ENCODE assay signal across 18 cellular contexts in genomic region chr4:1759818-1760223, GRCh38. TPM values are rescaled to one million over a fixed set of nuclear protein-coding genes. Genes with fewer than 3 reads are reported as not detected.
A peak's percentile ranks its signal among the peaks of the same experiment; 100 is the strongest.
DNase-seq lines count a peak whose midpoint lies in the region; ATAC-seq and TF ChIP-seq lines count a peak whose summit lies in the region.
"Had no signal": no experiment of that assay in that cellular context is flagged by ENCODE, and none has a peak within 500 bp of the region (broad histone marks: within the 10 kb centered on the region; RNA-seq: fewer than 3 reads in every experiment).

No MANE protein-coding gene starts in this region.

- no peak overlapping the region for H3K4me3 ChIP-seq in SU-DHL-6 (ENCODE audit: insufficient read depth, low read length, poor library complexity, severe bottlenecking)
- H3K4me3 ChIP-seq in vagina = no peak overlapping the region

- H3K27ac Mint-ChIP-seq in activated CD8-positive, alpha-beta T cell treated with anti-CD3 and anti-CD28 coated beads for 36 hours = no peak overlapping the region
- H3K27ac Mint-ChIP-seq in activated CD8-positive, alpha-beta T cell treated with anti-CD3 and anti-CD28 coated beads, Interleukin-2, amount 10 ng/mL, durations not matched to agents 7 days and 5 days = no peak overlapping the region
- no peak overlapping the region for H3K27ac Mint-ChIP-seq in effector memory CD8-positive, alpha-beta T cell
- H3K27ac Mint-ChIP-seq: activated B cell treated with CpG ODN at 0.5 μM for 24 hours; activated naive CD4-positive, alpha-beta T cell treated with anti-CD3 and anti-CD28 coated beads, Interleukin-2, amount 50 U/mL, for 72 hours; naive thymus-derived CD8-positive, alpha-beta T cell; stimulated activated naive CD8-positive, alpha-beta T cell treated with anti-CD3 and anti-CD28 coated beads, Interleukin-15, Interleukin-2, amounts not matched to agents 100 ng/mL and 50 ng/mL, for 24 hours; T-helper 1 cell treated with Interleukin-12 subunit alpha and Interleukin-12 subunit beta and Interleukin-4 antibody, amounts not matched to agents 30 μg/mL and 1 μg/mL, for 36 hours; type B pancreatic cell had no signal

- H3K36me3 ChIP-seq in SU-DHL-6 (ENCODE audit: low read length) (no peaks in the 10 kb centered on the region), vagina (no peaks in the 10 kb centered on the region)

- H3K27ac ChIP-seq in SU-DHL-6 (ENCODE audit: low read depth, low read length) (no peak overlapping the region), layer of hippocampus (ENCODE audit: low read depth, low read length) (peak overlapping the region; percentile 6), vagina (peak overlapping the region; percentile 61)

- no peaks in the 10 kb centered on the region for H4K20me1 ChIP-seq in SU-DHL-6 (ENCODE audit: low read depth, low read length)

- H3K9me3 ChIP-seq in SU-DHL-6 (ENCODE audit: insufficient read depth, low read length) (no peaks in the 10 kb centered on the region), vagina (no peaks in the 10 kb centered on the region)

- no peaks in the 10 kb centered on the region for H3K4me1 Mint-ChIP-seq in activated CD8-positive, alpha-beta T cell treated with anti-CD3 and anti-CD28 coated beads for 36 hours (ENCODE audit: low read depth)
- H3K4me1 Mint-ChIP-seq in activated CD8-positive, alpha-beta T cell treated with anti-CD3 and anti-CD28 coated beads, Interleukin-2, amount 10 ng/mL, durations not matched to agents 7 days and 5 days (ENCODE audit: low read depth) = no peaks in the 10 kb centered on the region
- peaks cover 0 to 3% of the 10 kb centered on the region in 2 donors for H3K4me1 Mint-ChIP-seq in effector memory CD8-positive, alpha-beta T cell (ENCODE audit: low read depth in 2 of 2)

- no peak for DNase-seq in activated CD8-positive, alpha-beta T cell treated with anti-CD3 and anti-CD28 coated beads for 36 hours
- DNase-seq in activated CD8-positive, alpha-beta T cell treated with anti-CD3 and anti-CD28 coated beads, Interleukin-2, amount 10 ng/mL, durations not matched to agents 7 days and 5 days = no peak
- no peak for DNase-seq in vagina (ENCODE audit: extremely low spot score in 2 of 2)
- DNase-seq in effector memory CD8-positive, alpha-beta T cell = no peak
- no peak for DNase-seq in T1000 (lab: John Stamatoyannopoulos, UW)
- DNase-seq: activated B cell treated with CpG ODN at 0.5 μM for 24 hours; naive thymus-derived CD8-positive, alpha-beta T cell; NCI-H1048; NCI-H1930; NCI-H510A treated with DMSO at 0.1 percent for 48 hours; SHP77 treated with DMSO at 0.1 percent for 48 hours had no signal

- H3K27me3 Mint-ChIP-seq in activated CD8-positive, alpha-beta T cell treated with anti-CD3 and anti-CD28 coated beads for 36 hours = peaks cover 8% of the 10 kb centered on the region
- H3K27me3 Mint-ChIP-seq in activated CD8-positive, alpha-beta T cell treated with anti-CD3 and anti-CD28 coated beads, Interleukin-2, amount 10 ng/mL, durations not matched to agents 7 days and 5 days (ENCODE audit: low read depth) = peaks cover 9% of the 10 kb centered on the region
- peaks cover 1 to 23% of the 10 kb centered on the region in 2 donors for H3K27me3 Mint-ChIP-seq in effector memory CD8-positive, alpha-beta T cell
- H3K27me3 Mint-ChIP-seq: stimulated activated naive CD8-positive, alpha-beta T cell treated with anti-CD3 and anti-CD28 coated beads, Interleukin-15, Interleukin-2, amounts not matched to agents 100 ng/mL and 50 ng/mL, for 24 hours; type B pancreatic cell had no signal

- H3K79me2 ChIP-seq in SU-DHL-6 (ENCODE audit: insufficient read depth, low read length) = no peaks in the 10 kb centered on the region

- no peak overlapping the region for H3K9ac ChIP-seq in SU-DHL-6 (ENCODE audit: low read length)

- no peaks in the 10 kb centered on the region for H3K36me3 Mint-ChIP-seq in activated CD8-positive, alpha-beta T cell treated with anti-CD3 and anti-CD28 coated beads for 36 hours (ENCODE audit: low read depth)
- H3K36me3 Mint-ChIP-seq in activated CD8-positive, alpha-beta T cell treated with anti-CD3 and anti-CD28 coated beads, Interleukin-2, amount 10 ng/mL, durations not matched to agents 7 days and 5 days (ENCODE audit: low read depth) = no peaks in the 10 kb centered on the region
- no peaks in the 10 kb centered on the region for H3K36me3 Mint-ChIP-seq in effector memory CD8-positive, alpha-beta T cell (ENCODE audit: insufficient read depth)
- H3K36me3 Mint-ChIP-seq: activated naive CD4-positive, alpha-beta T cell treated with anti-CD3 and anti-CD28 coated beads, Interleukin-2, amount 50 U/mL, for 72 hours; naive thymus-derived CD8-positive, alpha-beta T cell; type B pancreatic cell had no signal

- no peak for TF ChIP-seq POLR2A in vagina (IDR thresholded peaks at IDR 0.05)

- no peak overlapping the region for H3K4me3 Mint-ChIP-seq in activated CD8-positive, alpha-beta T cell treated with anti-CD3 and anti-CD28 coated beads for 36 hours
- H3K4me3 Mint-ChIP-seq in activated CD8-positive, alpha-beta T cell treated with anti-CD3 and anti-CD28 coated beads, Interleukin-2, amount 10 ng/mL, durations not matched to agents 7 days and 5 days = no peak overlapping the region
- no peak overlapping the region for H3K4me3 Mint-ChIP-seq in effector memory CD8-positive, alpha-beta T cell
- H3K4me3 Mint-ChIP-seq: activated B cell treated with CpG ODN at 0.5 μM for 24 hours; stimulated activated naive CD8-positive, alpha-beta T cell treated with anti-CD3 and anti-CD28 coated beads, Interleukin-15, Interleukin-2, amounts not matched to agents 100 ng/mL and 50 ng/mL, for 24 hours; T-helper 1 cell treated with Interleukin-12 subunit alpha and Interleukin-12 subunit beta and Interleukin-4 antibody, amounts not matched to agents 30 μg/mL and 1 μg/mL, for 36 hours; type B pancreatic cell had no signal

- CTCF ChIA-PET in activated CD8-positive, alpha-beta T cell treated with anti-CD3 and anti-CD28 coated beads for 36 hours (lab: Charles Lee) = interaction anchor here (1.1 to 1.6 kb wide), 3 partner anchors 15 to 50 kb away, joined by 4 to 8 read pairs (median 5); no protein-coding TSS in a partner anchor
- CTCF ChIA-PET in activated CD8-positive, alpha-beta T cell treated with anti-CD3 and anti-CD28 coated beads, Interleukin-2, amount 10 ng/mL, durations not matched to agents 7 days and 5 days (lab: Charles Lee) = no interaction called here

- H2AFZ ChIP-seq in SU-DHL-6 (ENCODE audit: low read depth, low read length, severe bottlenecking) = no peak overlapping the region

- H3K9me2 ChIP-seq in SU-DHL-6 (replicated peaks; ENCODE audit: insufficient read depth, low read length) = no peaks in the 10 kb centered on the region

- peak; percentile 14 for ATAC-seq in activated CD8-positive, alpha-beta T cell treated with anti-CD3 and anti-CD28 coated beads for 36 hours
- ATAC-seq in activated CD8-positive, alpha-beta T cell treated with anti-CD3 and anti-CD28 coated beads, Interleukin-2, amount 10 ng/mL, durations not matched to agents 7 days and 5 days = no peak
- no peak for ATAC-seq in effector memory CD8-positive, alpha-beta T cell (replicated peaks)
- ATAC-seq in HG03045 (IDR thresholded peaks at IDR 0.05; ENCODE audit: unreplicated experiment) = no peak
- ATAC-seq: activated naive CD4-positive, alpha-beta T cell treated with anti-CD3 and anti-CD28 coated beads, Interleukin-2, amount 50 U/mL, for 72 hours; naive thymus-derived CD8-positive, alpha-beta T cell had no signal

- no peaks in the 10 kb centered on the region for H3F3A ChIP-seq in SU-DHL-6 (ENCODE audit: insufficient read depth)

- POLR2A ChIA-PET in activated CD8-positive, alpha-beta T cell treated with anti-CD3 and anti-CD28 coated beads for 36 hours (lab: Charles Lee) = no interaction called here
- POLR2A ChIA-PET in activated CD8-positive, alpha-beta T cell treated with anti-CD3 and anti-CD28 coated beads, Interleukin-2, amount 10 ng/mL, durations not matched to agents 7 days and 5 days (lab: Charles Lee) = no interaction called here

- H3K27me3 ChIP-seq in SU-DHL-6 (ENCODE audit: low read length) (no peaks in the 10 kb centered on the region), layer of hippocampus (ENCODE audit: control insufficient read depth, insufficient read depth, low read length) (no peaks in the 10 kb centered on the region), vagina (no peaks in the 10 kb centered on the region)

- no peak for TF ChIP-seq CTCF in activated CD8-positive, alpha-beta T cell treated with anti-CD3 and anti-CD28 coated beads for 36 hours (IDR thresholded peaks at IDR 0.05)
- TF ChIP-seq CTCF in SU-DHL-6 (IDR thresholded peaks at IDR 0.05; ENCODE audit: insufficient read depth, low read length, poor library complexity, severe bottlenecking) = peak; percentile 11
- no peak for TF ChIP-seq CTCF in vagina (IDR thresholded peaks at IDR 0.05)

- H3K4me1 ChIP-seq in vagina = peaks cover 51% of the 10 kb centered on the region

- H3K4me2 ChIP-seq in SU-DHL-6 (ENCODE audit: low read depth, low read length, poor library complexity, severe bottlenecking) = no peak overlapping the region

- no peaks in the 10 kb centered on the region for H3K9me3 Mint-ChIP-seq in activated CD8-positive, alpha-beta T cell treated with anti-CD3 and anti-CD28 coated beads for 36 hours
- no peaks in the 10 kb centered on the region for H3K9me3 Mint-ChIP-seq in activated CD8-positive, alpha-beta T cell treated with anti-CD3 and anti-CD28 coated beads, Interleukin-2, amount 10 ng/mL, durations not matched to agents 7 days and 5 days (ENCODE audit: insufficient read depth)
- no peaks in the 10 kb centered on the region for H3K9me3 Mint-ChIP-seq in effector memory CD8-positive, alpha-beta T cell
- H3K9me3 Mint-ChIP-seq: activated B cell treated with CpG ODN at 0.5 μM for 24 hours; activated naive CD4-positive, alpha-beta T cell treated with anti-CD3 and anti-CD28 coated beads, Interleukin-2, amount 50 U/mL, for 72 hours; naive thymus-derived CD8-positive, alpha-beta T cell; stimulated activated naive CD8-positive, alpha-beta T cell treated with anti-CD3 and anti-CD28 coated beads, Interleukin-15, Interleukin-2, amounts not matched to agents 100 ng/mL and 50 ng/mL, for 24 hours; T-helper 1 cell treated with Interleukin-12 subunit alpha and Interleukin-12 subunit beta and Interleukin-4 antibody, amounts not matched to agents 30 μg/mL and 1 μg/mL, for 36 hours; type B pancreatic cell had no signal

- intact Hi-C loops in activated CD8-positive, alpha-beta T cell treated with anti-CD3 and anti-CD28 coated beads for 36 hours (cut with micrococcal nuclease) = no loop called here
- intact Hi-C loops in vagina (cut with DNase I) = loop anchor here (10.0 kb wide), 1 partner anchor 145 kb away; no protein-coding TSS in a partner anchor

RNA-seq across cellular contexts. Expression of gene FGFR3, which starts 33.3 kb away (rescaled TPM):
- 1 to 10 TPM in 1 of 2 experiments, under 1 TPM in 1; 0.07 to 1.0 TPM for total RNA-seq in activated CD8-positive, alpha-beta T cell treated with anti-CD3 and anti-CD28 coated beads for 36 hours
- total RNA-seq in activated CD8-positive, alpha-beta T cell treated with anti-CD3 and anti-CD28 coated beads, Interleukin-2, amount 10 ng/mL, durations not matched to agents 7 days and 5 days = under 1 TPM; 0.34 to 0.37 TPM
- total RNA-seq in vagina = 96.5 TPM
- total RNA-seq: naive thymus-derived CD8-positive, alpha-beta T cell had no signal

RNA-seq across cellular contexts. Expression of gene TACC3, which starts 38.5 kb away (rescaled TPM):
- 100 to 1,000 TPM; 190 to 200 TPM for total RNA-seq in activated CD8-positive, alpha-beta T cell treated with anti-CD3 and anti-CD28 coated beads for 36 hours
- 100 to 1,000 TPM; 284 to 311 TPM for total RNA-seq in activated CD8-positive, alpha-beta T cell treated with anti-CD3 and anti-CD28 coated beads, Interleukin-2, amount 10 ng/mL, durations not matched to agents 7 days and 5 days
- 16.0 TPM for total RNA-seq in vagina

RNA-seq across cellular contexts. Expression of gene TMEM129, which starts 38.7 kb away (rescaled TPM):
- 10 to 100 TPM; 17.8 to 18.2 TPM for total RNA-seq in activated CD8-positive, alpha-beta T cell treated with anti-CD3 and anti-CD28 coated beads for 36 hours
- total RNA-seq in activated CD8-positive, alpha-beta T cell treated with anti-CD3 and anti-CD28 coated beads, Interleukin-2, amount 10 ng/mL, durations not matched to agents 7 days and 5 days = 10 to 100 TPM; 21.9 to 22.4 TPM
- 50.6 TPM for total RNA-seq in vagina

RNA-seq across cellular contexts. Expression of gene SLBP, which starts 47.7 kb away (rescaled TPM):
- total RNA-seq in activated CD8-positive, alpha-beta T cell treated with anti-CD3 and anti-CD28 coated beads for 36 hours = 100 to 1,000 TPM; 115 to 117 TPM
- 100 to 1,000 TPM; 132 to 136 TPM for total RNA-seq in activated CD8-positive, alpha-beta T cell treated with anti-CD3 and anti-CD28 coated beads, Interleukin-2, amount 10 ng/mL, durations not matched to agents 7 days and 5 days
- total RNA-seq in vagina = 49.6 TPM

Comparison
In these comparisons a context has a peak if more than half of its experiments do, and no peak if none do; other contexts are left out.
1. RNA of gene FGFR3, which starts 33.3 kb away (total RNA-seq): 96.5 TPM in vagina (single experiment); 0.07 to 1.0 TPM in activated CD8-positive, alpha-beta T cell treated with anti-CD3 and anti-CD28 coated beads for 36 hours and 0.34 to 0.37 TPM in activated CD8-positive, alpha-beta T cell treated with anti-CD3 and anti-CD28 coated beads, Interleukin-2, amount 10 ng/mL, durations not matched to agents 7 days and 5 days; every median in the first group is over 10 times any median in the second.
2. RNA of gene TACC3, which starts 38.5 kb away (total RNA-seq): 284 to 311 TPM in activated CD8-positive, alpha-beta T cell treated with anti-CD3 and anti-CD28 coated beads, Interleukin-2, amount 10 ng/mL, durations not matched to agents 7 days and 5 days and 190 to 200 TPM in activated CD8-positive, alpha-beta T cell treated with anti-CD3 and anti-CD28 coated beads for 36 hours; 16.0 TPM in vagina (single experiment); every median in the first group is over 10 times any median in the second.